Comparison of ENCODE assay signal across 8 cellular contexts in the genomic region with DNA sequence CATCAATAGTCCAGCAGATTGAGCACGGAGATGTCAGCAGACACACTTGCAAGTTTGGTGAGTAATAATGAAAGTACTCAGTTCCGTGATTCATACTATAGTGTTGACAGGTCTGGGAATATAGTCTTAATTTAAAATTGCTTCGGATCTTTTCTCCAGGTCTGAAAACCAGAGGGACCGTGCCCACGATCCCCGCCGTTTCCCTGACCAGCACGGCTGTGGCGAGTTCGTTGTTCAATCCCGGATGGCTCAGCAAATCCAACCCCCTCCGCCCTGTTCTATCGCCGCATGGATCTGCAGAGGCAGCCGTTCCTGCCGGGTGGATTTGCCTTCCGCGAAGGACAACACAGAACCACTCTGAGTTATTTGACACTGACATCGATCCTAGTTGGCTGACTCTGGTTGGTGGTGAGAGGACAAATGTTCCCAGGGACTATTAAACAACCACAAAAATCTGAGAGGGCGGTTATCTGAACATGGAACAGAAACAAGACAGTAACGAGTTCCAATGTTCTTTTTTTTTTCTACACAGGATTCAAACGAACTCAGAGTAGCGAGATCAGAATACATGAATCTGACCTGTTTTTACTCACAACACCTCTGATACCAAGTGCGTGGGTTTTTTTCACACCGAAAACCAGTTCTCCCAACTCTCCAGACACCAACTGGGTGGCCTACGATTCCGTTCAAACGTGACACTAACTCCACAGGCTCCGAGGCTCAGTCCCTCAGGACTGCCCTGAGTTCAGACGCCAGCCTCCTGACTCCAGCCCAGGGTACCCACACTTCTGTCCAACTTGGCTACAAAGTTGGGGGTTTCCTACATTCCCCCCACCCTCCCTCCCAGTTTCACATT. TPM values are rescaled to one million over a fixed set of nuclear protein-coding genes. Genes with fewer than 3 reads are reported as not detected.
A peak's percentile ranks its signal among the peaks of the same experiment; 100 is the strongest.
DNase-seq lines count a peak whose midpoint lies in the region; ATAC-seq and TF ChIP-seq lines count a peak whose summit lies in the region.

No MANE protein-coding gene starts in this region.

- H3K36me3 ChIP-seq in BLaER1 treated with 17β-estradiol and CSF1 and Interleukin-3, amounts not matched to agents 10 nM and 100 nM, result no peaks in the 10 kb centered on the region
- peaks cover 10% of the 10 kb centered on the region; the same call in 1 of the 2 replicates for H3K36me3 ChIP-seq in SJSA1

- peak overlapping the region; percentile 75 to 99 (median 96) for H3K4me2 ChIP-seq in BLaER1 treated with 17β-estradiol and CSF1 and Interleukin-3, amounts not matched to agents 10 nM and 100 nM

- H3K27ac ChIP-seq in BLaER1 treated with 17β-estradiol and CSF1 and Interleukin-3, amounts not matched to agents 10 nM and 100 nM, result peak overlapping the region in 4 of 11 experiments; percentile 3 to 37 (median 22); a peak in 5 of 22 replicates
- peak overlapping the region; percentile 59 for H3K27ac ChIP-seq in SJSA1

- ATAC-seq in GM19035 (IDR thresholded peaks at IDR 0.05; ENCODE audit: unreplicated experiment), result peak; percentile 58
- ATAC-seq in HG03135 (IDR thresholded peaks at IDR 0.05; ENCODE audit: unreplicated experiment), result peak; percentile 50

- DNase-seq in SJSA1 (ENCODE audit: low read depth in 1 of 2, low spot score in 2 of 2), result peak; percentile 65 to 82
- peak; percentile 39 for DNase-seq in epidermal melanocyte (ENCODE audit: insufficient read length, low spot score)
- peak; percentile 48 for DNase-seq in retinal pigment epithelial cell (ENCODE audit: low read depth)
- DNase-seq in DMS153 (lab: John Stamatoyannopoulos, UW), result no peak
- no peak for DNase-seq in NCI-H1694 treated with DMSO at 0.1 percent for 48 hours (lab: John Stamatoyannopoulos, UW)

- H3K9ac ChIP-seq in BLaER1 treated with 17β-estradiol and CSF1 and Interleukin-3, amounts not matched to agents 10 nM and 100 nM, result peak overlapping the region in 1 of 11 experiments; percentile 29; a peak in 1 of 22 replicates

- no peaks in the 10 kb centered on the region for H3K9me3 ChIP-seq in BLaER1 treated with 17β-estradiol and CSF1 and Interleukin-3, amounts not matched to agents 10 nM and 100 nM (replicated peaks in 1 of 11)
- H3K9me3 ChIP-seq in SJSA1 (replicated peaks), result no peaks in the 10 kb centered on the region

- TF ChIP-seq CTCF in retinal pigment epithelial cell (conservative IDR thresholded peaks at IDR 0.05; ENCODE audit: low read depth, low read length), result no peak

- H3K4me1 ChIP-seq in BLaER1 treated with 17β-estradiol and CSF1 and Interleukin-3, amounts not matched to agents 10 nM and 100 nM, result peaks cover 50 to 69% (median 63%) of the 10 kb centered on the region in 10 experiments
- peaks cover 44% of the 10 kb centered on the region for H3K4me1 ChIP-seq in SJSA1 (replicated peaks)

- H3K4me3 ChIP-seq in BLaER1 treated with 17β-estradiol and CSF1 and Interleukin-3, amounts not matched to agents 10 nM and 100 nM, result no peak overlapping the region
- H3K4me3 ChIP-seq in SJSA1, result peak overlapping the region; percentile 37
- H3K4me3 ChIP-seq in retinal pigment epithelial cell (ENCODE audit: low read length), result peak overlapping the region; percentile 23

- H3K27me3 ChIP-seq in BLaER1 treated with 17β-estradiol and CSF1 and Interleukin-3, amounts not matched to agents 10 nM and 100 nM, result no peaks in the 10 kb centered on the region
- H3K27me3 ChIP-seq in SJSA1 (replicated peaks), result no peaks in the 10 kb centered on the region

- peaks cover 7 to 14% (median 10%) of the 10 kb centered on the region in 11 experiments; a peak in 20 of 22 replicates for H4K20me1 ChIP-seq in BLaER1 treated with 17β-estradiol and CSF1 and Interleukin-3, amounts not matched to agents 10 nM and 100 nM

RNA-seq across cellular contexts. Expression of a gene that starts 52.7 kb away (rescaled TPM):
- total RNA-seq in SJSA1 (2014; rRNA removed; shearing (Covaris generic)), result 39.7 and 54.1 TPM in 2 replicates

Comparison
In these comparisons a context has a peak if more than half of its experiments do, and no peak if none do; other contexts are left out.
1. H3K4me3 ChIP-seq: peak in SJSA1 (single experiment) and retinal pigment epithelial cell (single experiment); none in BLaER1 treated with 17β-estradiol and CSF1 and Interleukin-3, amounts not matched to agents 10 nM and 100 nM (0 of 10).
2. DNase-seq: peak in SJSA1 (2 of 2), epidermal melanocyte (single experiment) and retinal pigment epithelial cell (single experiment); none in DMS153 (single experiment) and NCI-H1694 treated with DMSO at 0.1 percent for 48 hours (single experiment).